In the genomic region with DNA sequence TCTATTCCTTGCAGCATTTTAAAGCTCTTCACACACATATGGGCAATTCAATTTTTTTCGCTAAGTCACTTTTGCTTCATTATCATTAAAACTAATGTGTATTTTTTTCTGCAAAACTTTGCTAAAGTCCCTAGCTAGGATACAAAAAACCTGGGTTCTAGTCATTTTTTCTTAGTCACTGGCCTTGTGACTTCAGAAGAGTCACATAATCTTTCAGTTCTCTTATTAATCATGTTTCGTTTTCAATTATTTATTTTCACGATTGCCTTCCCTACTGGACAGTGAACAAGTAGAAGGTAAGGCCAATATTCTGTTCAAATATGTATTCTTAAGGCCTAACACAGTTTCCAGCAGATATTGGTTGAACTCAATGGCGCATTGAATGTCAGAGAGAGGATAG, we compare ENCODE assay signal across 1 cellular context.
TF ChIP-seq lines count a peak whose summit lies in the region.

No MANE protein-coding gene starts in this region.

TF ChIP-seq in GM12878, 131 proteins besides CTCF, POLR2A, EP300 and RAD21 (continued from another document):
- TF ChIP-seq, protein P1, sequence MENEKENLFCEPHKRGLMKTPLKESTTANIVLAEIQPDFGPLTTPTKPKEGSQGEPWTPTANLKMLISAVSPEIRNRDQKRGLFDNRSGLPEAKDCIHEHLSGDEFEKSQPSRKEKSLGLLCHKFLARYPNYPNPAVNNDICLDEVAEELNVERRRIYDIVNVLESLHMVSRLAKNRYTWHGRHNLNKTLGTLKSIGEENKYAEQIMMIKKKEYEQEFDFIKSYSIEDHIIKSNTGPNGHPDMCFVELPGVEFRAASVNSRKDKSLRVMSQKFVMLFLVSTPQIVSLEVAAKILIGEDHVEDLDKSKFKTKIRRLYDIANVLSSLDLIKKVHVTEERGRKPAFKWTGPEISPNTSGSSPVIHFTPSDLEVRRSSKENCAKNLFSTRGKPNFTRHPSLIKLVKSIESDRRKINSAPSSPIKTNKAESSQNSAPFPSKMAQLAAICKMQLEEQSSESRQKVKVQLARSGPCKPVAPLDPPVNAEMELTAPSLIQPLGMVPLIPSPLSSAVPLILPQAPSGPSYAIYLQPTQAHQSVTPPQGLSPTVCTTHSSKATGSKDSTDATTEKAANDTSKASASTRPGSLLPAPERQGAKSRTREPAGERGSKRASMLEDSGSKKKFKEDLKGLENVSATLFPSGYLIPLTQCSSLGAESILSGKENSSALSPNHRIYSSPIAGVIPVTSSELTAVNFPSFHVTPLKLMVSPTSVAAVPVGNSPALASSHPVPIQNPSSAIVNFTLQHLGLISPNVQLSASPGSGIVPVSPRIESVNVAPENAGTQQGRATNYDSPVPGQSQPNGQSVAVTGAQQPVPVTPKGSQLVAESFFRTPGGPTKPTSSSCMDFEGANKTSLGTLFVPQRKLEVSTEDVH (IDR thresholded peaks at IDR 0.05; ENCODE audit: low read depth, partially characterized antibody) = no peak
- TF ChIP-seq ATF7 (IDR thresholded peaks at IDR 0.05; ENCODE audit: low read depth) = 0 out of 2 replicates have a peak, but pooled peaks have one; percentile 27
- TF ChIP-seq CHD2 (IDR thresholded peaks at IDR 0.05; ENCODE audit: borderline replicate concordance, low read depth, low read length) = no peak
- TF ChIP-seq SMAD1 (IDR thresholded peaks at IDR 0.05; ENCODE audit: low read depth, partially characterized antibody) = no peak
- no peak for TF ChIP-seq KLF5 (IDR thresholded peaks at IDR 0.05; ENCODE audit: partially characterized antibody)
- 0 out of 4 replicates have a peak, but pooled peaks of 1 of the 2 experiments have one; percentile 7 for TF ChIP-seq BHLHE40 (IDR thresholded peaks at IDR 0.05; ENCODE audit: borderline replicate concordance in 1 of 2, low read depth in 2 of 2, low read length in 1 of 2)
- no peak for TF ChIP-seq HDAC2 (IDR thresholded peaks at IDR 0.05)
- TF ChIP-seq RAD51 (IDR thresholded peaks at IDR 0.05) = peak; percentile 33; the same call in 1 of the 2 replicates
- TF ChIP-seq, protein P2, sequence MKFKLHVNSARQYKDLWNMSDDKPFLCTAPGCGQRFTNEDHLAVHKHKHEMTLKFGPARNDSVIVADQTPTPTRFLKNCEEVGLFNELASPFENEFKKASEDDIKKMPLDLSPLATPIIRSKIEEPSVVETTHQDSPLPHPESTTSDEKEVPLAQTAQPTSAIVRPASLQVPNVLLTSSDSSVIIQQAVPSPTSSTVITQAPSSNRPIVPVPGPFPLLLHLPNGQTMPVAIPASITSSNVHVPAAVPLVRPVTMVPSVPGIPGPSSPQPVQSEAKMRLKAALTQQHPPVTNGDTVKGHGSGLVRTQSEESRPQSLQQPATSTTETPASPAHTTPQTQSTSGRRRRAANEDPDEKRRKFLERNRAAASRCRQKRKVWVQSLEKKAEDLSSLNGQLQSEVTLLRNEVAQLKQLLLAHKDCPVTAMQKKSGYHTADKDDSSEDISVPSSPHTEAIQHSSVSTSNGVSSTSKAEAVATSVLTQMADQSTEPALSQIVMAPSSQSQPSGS (IDR thresholded peaks at IDR 0.05; ENCODE audit: low read length) = 0 out of 2 replicates have a peak, but pooled peaks have one; percentile 22
- no peak for TF ChIP-seq POLR2AphosphoS2 (IDR thresholded peaks at IDR 0.05; ENCODE audit: low read depth, low read length)
- TF ChIP-seq, protein P3, sequence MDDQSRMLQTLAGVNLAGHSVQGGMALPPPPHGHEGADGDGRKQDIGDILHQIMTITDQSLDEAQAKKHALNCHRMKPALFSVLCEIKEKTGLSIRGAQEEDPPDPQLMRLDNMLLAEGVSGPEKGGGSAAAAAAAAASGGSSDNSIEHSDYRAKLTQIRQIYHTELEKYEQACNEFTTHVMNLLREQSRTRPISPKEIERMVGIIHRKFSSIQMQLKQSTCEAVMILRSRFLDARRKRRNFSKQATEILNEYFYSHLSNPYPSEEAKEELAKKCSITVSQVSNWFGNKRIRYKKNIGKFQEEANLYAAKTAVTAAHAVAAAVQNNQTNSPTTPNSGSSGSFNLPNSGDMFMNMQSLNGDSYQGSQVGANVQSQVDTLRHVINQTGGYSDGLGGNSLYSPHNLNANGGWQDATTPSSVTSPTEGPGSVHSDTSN (IDR thresholded peaks at IDR 0.05; ENCODE audit: insufficient replicate concordance, low read depth, low read length) = no peak
- TF ChIP-seq ZZZ3 (IDR thresholded peaks at IDR 0.05; ENCODE audit: control insufficient read depth, insufficient read length, low read depth) = no peak
- no peak for TF ChIP-seq NBN (IDR thresholded peaks at IDR 0.05)
- TF ChIP-seq JUNB (IDR thresholded peaks at IDR 0.05) = peak; percentile 85
- TF ChIP-seq TCF7 (IDR thresholded peaks at IDR 0.05; ENCODE audit: borderline replicate concordance) = 0 out of 2 replicates have a peak, but pooled peaks have one; percentile 40
- TF ChIP-seq MTA2 (IDR thresholded peaks at IDR 0.05; ENCODE audit: low read depth) = 0 out of 2 replicates have a peak, but pooled peaks have one; percentile 20
